Comparison of ENCODE assay signal across 1 cellular context in genomic region chr12:104507672-104508071, GRCh38.
TF ChIP-seq lines count a peak whose summit lies in the region.

No MANE protein-coding gene starts in this region.

TF ChIP-seq in SK-N-SH, 30 proteins besides CTCF, POLR2A, EP300 and RAD21 (continued from another document):
- TF ChIP-seq ZBTB33 (IDR thresholded peaks at IDR 0.05; ENCODE audit: borderline replicate concordance, low read depth) (no peak), GABPA (IDR thresholded peaks at IDR 0.05; ENCODE audit: low read depth) (no peak), JUND (IDR thresholded peaks at IDR 0.05) (no peak), NRF1 (IDR thresholded peaks at IDR 0.05; ENCODE audit: low read depth, low read length) (no peak), TEAD4 (IDR thresholded peaks at IDR 0.05; ENCODE audit: borderline replicate concordance, insufficient read depth) (no peak), TAF1 (IDR thresholded peaks at IDR 0.05; ENCODE audit: borderline replicate concordance, low read depth, low read length) (no peak)
- TF ChIP-seq, protein P1, sequence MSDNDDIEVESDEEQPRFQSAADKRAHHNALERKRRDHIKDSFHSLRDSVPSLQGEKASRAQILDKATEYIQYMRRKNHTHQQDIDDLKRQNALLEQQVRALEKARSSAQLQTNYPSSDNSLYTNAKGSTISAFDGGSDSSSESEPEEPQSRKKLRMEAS (IDR thresholded peaks at IDR 0.05; ENCODE audit: low read depth), result no peak
